Comparison of ENCODE assay signal across 8 cellular contexts in the genomic region with DNA sequence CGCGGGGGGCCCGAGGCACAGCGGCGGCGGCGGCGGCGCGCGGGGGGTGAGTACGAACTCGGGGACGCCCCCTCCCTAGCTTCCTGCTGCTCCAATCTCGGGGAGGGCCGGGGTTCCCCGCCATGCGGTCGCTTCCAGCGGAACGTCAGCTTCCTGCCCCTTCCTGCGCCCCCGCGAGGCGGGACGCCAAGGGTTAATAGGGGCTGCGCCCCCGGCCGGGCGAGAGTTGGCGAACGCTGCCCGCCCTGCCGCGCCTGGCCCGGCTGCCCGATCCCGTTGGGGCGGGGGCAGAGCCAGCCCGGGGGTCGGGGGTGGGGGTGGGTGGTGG. TPM values are rescaled to one million over a fixed set of nuclear protein-coding genes. Genes with fewer than 3 reads are reported as not detected.
DNase-seq lines count a peak whose midpoint lies in the region; TF ChIP-seq lines count a peak whose summit lies in the region.

No MANE protein-coding gene starts in this region.

- H3K27me3 Mint-ChIP-seq in CD14-positive monocyte (ENCODE audit: low read depth in 3 of 3), result peaks cover 62 to 76% (median 66%) of the 10 kb centered on the region in 3 donors
- H3K27me3 Mint-ChIP-seq in osteocyte (ENCODE audit: unreplicated experiment), result peaks cover 7% of the 10 kb centered on the region

- peak overlapping the region; percentile 49 for H3K27ac ChIP-seq in epithelial cell of prostate

- H3K4me3 Mint-ChIP-seq in CD14-positive monocyte (peak overlapping the region; percentile 75 to 95), osteocyte (ENCODE audit: unreplicated experiment) (peak overlapping the region; percentile 93)

- H3K4me1 Mint-ChIP-seq in CD14-positive monocyte (peaks cover 10% of the 10 kb centered on the region), osteocyte (ENCODE audit: unreplicated experiment) (peaks cover 48% of the 10 kb centered on the region)

- H3K27ac Mint-ChIP-seq in CD14-positive monocyte (no peak overlapping the region), osteocyte (ENCODE audit: unreplicated experiment) (no peak overlapping the region)

- DNase-seq in CD14-positive monocyte (ENCODE audit: low spot score) (no peak), RKO (ENCODE audit: low spot score) (peak; percentile 44), epithelial cell of prostate (ENCODE audit: low read depth, low spot score) (no peak), osteocyte (ENCODE audit: extremely low spot score, unreplicated experiment) (no peak), HuH-7.5 (ENCODE audit: low spot score) (no peak), SW480 (ENCODE audit: low spot score) (no peak), Kasumi-1 (lab: John Stamatoyannopoulos, UW) (no peak), NCI-H187 treated with DMSO at 0.1 percent for 48 hours (lab: John Stamatoyannopoulos, UW) (no peak)

- peaks cover 0 to 15% (median 6%) of the 10 kb centered on the region in 7 donors for H3K9me3 Mint-ChIP-seq in CD14-positive monocyte
- H3K9me3 Mint-ChIP-seq in osteocyte (ENCODE audit: unreplicated experiment), result no peaks in the 10 kb centered on the region

- intact Hi-C loops in CD14-positive monocyte (cut with micrococcal nuclease), result loop anchor here (5.0 kb wide), 2 partner anchors 136 to 146 kb away; no protein-coding TSS in a partner anchor

- TF ChIP-seq CTCF in CD14-positive monocyte (IDR thresholded peaks at IDR 0.05) (no peak), osteocyte (IDR thresholded peaks at IDR 0.05) (no peak)

- peaks cover 3 to 9% of the 10 kb centered on the region in 2 donors for H3K36me3 Mint-ChIP-seq in CD14-positive monocyte
- peaks cover 2% of the 10 kb centered on the region for H3K36me3 Mint-ChIP-seq in osteocyte (ENCODE audit: unreplicated experiment)

RNA-seq across cellular contexts. Expression of a gene that starts 0.6 kb away (rescaled TPM):
- not detected for polyA plus RNA-seq in CD14-positive monocyte
- 44.4 and 44.8 TPM in 2 replicates for total RNA-seq in osteocyte

RNA-seq across cellular contexts. Expression of a gene that starts 56.8 kb away (rescaled TPM):
- polyA plus RNA-seq in CD14-positive monocyte, result not detected
- 0.47 and 0.64 TPM in 2 replicates for total RNA-seq in osteocyte
